Comparison of ENCODE assay signal across 21 cellular contexts in the genomic region with DNA sequence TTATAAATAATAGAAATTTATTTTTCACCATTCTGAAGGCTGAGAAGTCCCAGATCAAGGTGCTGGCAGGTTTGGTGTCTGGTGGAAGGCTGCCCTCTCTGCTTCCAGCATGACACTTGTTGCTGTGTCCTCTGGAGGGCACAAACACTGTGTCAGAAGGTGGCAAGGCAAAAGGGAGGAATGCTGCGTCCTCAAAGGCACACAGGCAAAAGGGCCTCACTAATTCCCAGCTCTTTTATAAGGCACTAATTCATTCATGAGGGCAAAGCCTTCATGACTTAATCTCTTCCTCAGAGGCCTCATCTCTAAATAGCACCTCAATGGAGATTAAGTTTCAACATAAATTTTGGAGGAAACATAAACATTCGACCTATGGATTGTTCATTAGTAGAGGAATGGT.
DNase-seq lines count a peak whose midpoint lies in the region; ATAC-seq and TF ChIP-seq lines count a peak whose summit lies in the region.
"Had no signal": no experiment of that assay in that cellular context is flagged by ENCODE, and none has a peak within 500 bp of the region (broad histone marks: within the 10 kb centered on the region; RNA-seq: fewer than 3 reads in every experiment).

No MANE protein-coding gene starts in this region.

- no peak overlapping the region; the same call in 1 of the 2 replicates for H3K4me2 ChIP-seq in HCT116 (ENCODE audit: low read length)
- H3K4me2 ChIP-seq: BLaER1 treated with 17β-estradiol and CSF1 and Interleukin-3, amounts not matched to agents 10 nM and 100 nM; SK-N-SH had no signal

- H3K9me3 ChIP-seq in HCT116 (ENCODE audit: control insufficient read depth in 1 of 2, insufficient read depth in 1 of 2, low read depth in 1 of 2, low read length in 2 of 2), result no peaks in the 10 kb centered on the region
- H3K9me3 ChIP-seq: MG63, SK-N-SH had no signal

- ATAC-seq in HCT116, result peak; percentile 67
- peak; percentile 38 for ATAC-seq in WTC11
- ATAC-seq in stimulated activated naive CD8-positive, alpha-beta T cell treated with anti-CD3 and anti-CD28 coated beads, Interleukin-15, amount 100 ng/mL, for 72 hours, result no peak

- TF ChIP-seq RAD21 in HCT116 (IDR thresholded peaks at IDR 0.05; ENCODE audit: low read depth), result peak; percentile 47

- intact Hi-C loops in HCT116 (cut with micrococcal nuclease), result no loop called here

- H3K9me2 ChIP-seq in HCT116 (ENCODE audit: insufficient read depth), result no peaks in the 10 kb centered on the region
- H3K9me2 ChIP-seq: SK-N-SH had no signal

- H3K9ac ChIP-seq in HCT116 (ENCODE audit: low read length), result no peak overlapping the region
- H3K9ac ChIP-seq: BLaER1 treated with 17β-estradiol and CSF1 and Interleukin-3, amounts not matched to agents 10 nM and 100 nM; GM23248; SK-N-SH had no signal

- H3K9me3 Mint-ChIP-seq in WTC11, result peaks cover 6% of the 10 kb centered on the region
- peaks cover 5 to 7% of the 10 kb centered on the region in 2 donors for H3K9me3 Mint-ChIP-seq in stimulated activated naive CD8-positive, alpha-beta T cell treated with anti-CD3 and anti-CD28 coated beads, Interleukin-15, amount 100 ng/mL, for 72 hours

- H3K27me3 ChIP-seq in HCT116 (ENCODE audit: insufficient read depth, low read length), result no peaks in the 10 kb centered on the region
- H3K27me3 ChIP-seq: BLaER1 treated with 17β-estradiol and CSF1 and Interleukin-3, amounts not matched to agents 10 nM and 100 nM; MG63 had no signal

- peaks cover 13 to 34% of the 10 kb centered on the region in 2 experiments for H3K4me1 ChIP-seq in HCT116 (ENCODE audit: control insufficient read depth in 1 of 2, insufficient read depth in 2 of 2, low read length in 2 of 2)
- H3K4me1 ChIP-seq: BLaER1 treated with 17β-estradiol and CSF1 and Interleukin-3, amounts not matched to agents 10 nM and 100 nM had no signal

- H3K27ac Mint-ChIP-seq in WTC11, result no peak overlapping the region
- H3K27ac Mint-ChIP-seq in stimulated activated naive CD8-positive, alpha-beta T cell treated with anti-CD3 and anti-CD28 coated beads, Interleukin-15, amount 100 ng/mL, for 72 hours, result no peak overlapping the region
- H3K27ac Mint-ChIP-seq: CD4-positive, alpha-beta memory T cell had no signal

- H3K79me2 ChIP-seq in HCT116 (ENCODE audit: insufficient read depth, low read length), result no peaks in the 10 kb centered on the region

- H4K20me1 ChIP-seq in HCT116 (ENCODE audit: insufficient read depth), result no peaks in the 10 kb centered on the region
- H4K20me1 ChIP-seq: BLaER1 treated with 17β-estradiol and CSF1 and Interleukin-3, amounts not matched to agents 10 nM and 100 nM had no signal

- peak overlapping the region; percentile 34 for H2AFZ ChIP-seq in HCT116 (ENCODE audit: low read depth, low read length, poor library complexity, severe bottlenecking)
- H2AFZ ChIP-seq: GM23248 had no signal

- H3K4me3 ChIP-seq in HCT116 (replicated peaks in 1 of 2; ENCODE audit: low read depth in 1 of 2, low read length in 2 of 2), result no peak overlapping the region
- H3K4me3 ChIP-seq: BLaER1 treated with 17β-estradiol and CSF1 and Interleukin-3, amounts not matched to agents 10 nM and 100 nM; GM23248; MG63 had no signal

- H3K4me1 Mint-ChIP-seq in WTC11, result peaks cover 23% of the 10 kb centered on the region
- H3K4me1 Mint-ChIP-seq in stimulated activated naive CD8-positive, alpha-beta T cell treated with anti-CD3 and anti-CD28 coated beads, Interleukin-15, amount 100 ng/mL, for 72 hours, result peaks cover 17% of the 10 kb centered on the region

- H3K36me3 ChIP-seq in HCT116 (ENCODE audit: control insufficient read depth in 1 of 2, insufficient read depth in 2 of 2, low read length in 2 of 2), result 0 out of 4 replicates have a peak, but pooled peaks cover 0 to under 1% of the 10 kb centered on the region in 2 experiments
- H3K36me3 ChIP-seq: BLaER1 treated with 17β-estradiol and CSF1 and Interleukin-3, amounts not matched to agents 10 nM and 100 nM; MG63 had no signal

- H3K4me3 Mint-ChIP-seq in WTC11, result no peak overlapping the region
- no peak overlapping the region for H3K4me3 Mint-ChIP-seq in stimulated activated naive CD8-positive, alpha-beta T cell treated with anti-CD3 and anti-CD28 coated beads, Interleukin-15, amount 100 ng/mL, for 72 hours
- H3K4me3 Mint-ChIP-seq: CD4-positive, alpha-beta memory T cell had no signal

- CTCF ChIA-PET in HCT116 (lab: Charles Lee), result interaction anchor here (1.8 kb wide), 1 partner anchor 12 kb away, joined by 4 read pairs; no protein-coding TSS in a partner anchor
- CTCF ChIA-PET in WTC11 (lab: Charles Lee), result interaction anchor here (2.0 kb wide), 1 partner anchor 81 kb away, joined by 9 read pairs; no protein-coding TSS in a partner anchor

- TF ChIP-seq POLR2A in HCT116 (IDR thresholded peaks at IDR 0.05; ENCODE audit: borderline replicate concordance, extremely low read depth, insufficient read depth, insufficient read length), result no peak

- DNase-seq in HCT116 (ENCODE audit: low read depth, low spot score) (no peak), WTC11 (ENCODE audit: low spot score) (no peak), left kidney (ENCODE audit: low read depth, low spot score) (peak; percentile 11), NCI-H1048 (lab: John Stamatoyannopoulos, UW) (no peak), ureter (ENCODE audit: low spot score) (no peak)
- DNase-seq in activated CD4-positive, alpha-beta T cell treated with anti-CD3 and anti-CD28 coated beads, Interleukin-2, amount 50 U/mL, for 4 hours, result no peak
- DNase-seq in stimulated activated naive CD8-positive, alpha-beta T cell treated with anti-CD3 and anti-CD28 coated beads, Interleukin-15, amount 100 ng/mL, for 72 hours, result no peak
- DNase-seq: AML-193; CD4-positive, alpha-beta memory T cell; COR-L47; DMS53; GM23248; KBM-7; MG63; NCI-H2029 treated with DMSO at 0.1 percent for 48 hours; NCI-H526 treated with DMSO at 0.1 percent for 48 hours; SK-N-SH; SW 1271 had no signal

- BruUV-seq in HCT116 (replicated peaks; lab: Mats Ljungman, UMichigan), result no TSS peak

- TF ChIP-seq CTCF in C4-2B (conservative IDR thresholded peaks at IDR 0.05), result peak; percentile 17; the same call in 1 of the 2 replicates
- peak in 2 of 3 experiments; percentile 11 to 19; a peak in 1 of 6 replicates for TF ChIP-seq CTCF in HCT116 (IDR thresholded peaks at IDR 0.05 in 2 of 3, conservative IDR thresholded peaks at IDR 0.05 in 1 of 3; ENCODE audit: borderline replicate concordance in 1 of 3, insufficient read depth in 1 of 3, low read depth in 2 of 3, low read length in 2 of 3)
- no peak for TF ChIP-seq CTCF in WTC11 (IDR thresholded peaks at IDR 0.05)

- POLR2A ChIA-PET in HCT116 (lab: Charles Lee) (no interaction called here), WTC11 (lab: Charles Lee) (no interaction called here)

- no peaks in the 10 kb centered on the region for H3K27me3 Mint-ChIP-seq in WTC11 (ENCODE audit: low read depth)
- H3K27me3 Mint-ChIP-seq in stimulated activated naive CD8-positive, alpha-beta T cell treated with anti-CD3 and anti-CD28 coated beads, Interleukin-15, amount 100 ng/mL, for 72 hours, result no peaks in the 10 kb centered on the region
- H3K27me3 Mint-ChIP-seq: CD4-positive, alpha-beta memory T cell had no signal

- no peaks in the 10 kb centered on the region for H3K36me3 Mint-ChIP-seq in WTC11
- H3K36me3 Mint-ChIP-seq: CD4-positive, alpha-beta memory T cell had no signal

- RAD21 ChIA-PET in HCT116 (lab: Charles Lee; ENCODE audit: low non-redundant PET in 1 of 2, low total read pairs in 2 of 2, uncharacterized antibody in 2 of 2, unreplicated experiment in 2 of 2), result no interaction called here

- H3K27ac ChIP-seq in C4-2B, result no peak overlapping the region
- no peak overlapping the region for H3K27ac ChIP-seq in HCT116 (ENCODE audit: low read depth, low read length)
- H3K27ac ChIP-seq: BLaER1 treated with 17β-estradiol and CSF1 and Interleukin-3, amounts not matched to agents 10 nM and 100 nM; GM23248; HL-60 had no signal

TF ChIP-seq in HCT116, 20 proteins besides CTCF, POLR2A, EP300 and RAD21:
- TF ChIP-seq, protein P1, sequence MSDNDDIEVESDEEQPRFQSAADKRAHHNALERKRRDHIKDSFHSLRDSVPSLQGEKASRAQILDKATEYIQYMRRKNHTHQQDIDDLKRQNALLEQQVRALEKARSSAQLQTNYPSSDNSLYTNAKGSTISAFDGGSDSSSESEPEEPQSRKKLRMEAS (IDR thresholded peaks at IDR 0.05), result no peak
- TF ChIP-seq SP1 (IDR thresholded peaks at IDR 0.05; ENCODE audit: low read depth), result 0 out of 2 replicates have a peak, but pooled peaks have one; percentile 3
- TF ChIP-seq CBX3 (IDR thresholded peaks at IDR 0.05; ENCODE audit: low read depth), result peak; percentile 50; the same call in 1 of the 2 replicates
- no peak for TF ChIP-seq ELF1 (IDR thresholded peaks at IDR 0.05; ENCODE audit: borderline replicate concordance, low read depth)
- TF ChIP-seq ZNF274 (IDR thresholded peaks at IDR 0.05; ENCODE audit: low read depth, low read length), result no peak
TF ChIP-seq in HCT116: peak in this region for 2.

TF ChIP-seq in WTC11, 78 proteins besides CTCF, POLR2A, EP300 and RAD21:
- no peak for TF ChIP-seq KAT7 (CRISPR knock-in tag; IDR thresholded peaks at IDR 0.05; ENCODE audit: borderline replicate concordance)
